ENCODE assay signal across 10 cellular contexts in genomic region chr12:123264642-123265041, GRCh38.
DNase-seq lines count a peak whose midpoint lies in the region; ATAC-seq and TF ChIP-seq lines count a peak whose summit lies in the region.
"Had no signal": no experiment of that assay in that cellular context is flagged by ENCODE, and none has a peak within 500 bp of the region (broad histone marks: within the 10 kb centered on the region; RNA-seq: fewer than 3 reads in every experiment).

No MANE protein-coding gene starts in this region.

- H3K4me3 ChIP-seq in fibroblast of pulmonary artery (replicated peaks; ENCODE audit: low read depth, low read length): no peak overlapping the region

- peaks cover 12% of the 10 kb centered on the region for H3K4me1 Mint-ChIP-seq in activated naive CD4-positive, alpha-beta T cell treated with anti-CD3 and anti-CD28 coated beads, Interleukin-2, amount 50 U/mL, for 24 hours
- peaks cover 21% of the 10 kb centered on the region for H3K4me1 Mint-ChIP-seq in stimulated activated naive CD8-positive, alpha-beta T cell treated with anti-CD3 and anti-CD28 coated beads, Interleukin-15, amount 100 ng/mL, for 72 hours

- H3K27ac Mint-ChIP-seq in activated naive CD4-positive, alpha-beta T cell treated with anti-CD3 and anti-CD28 coated beads, Interleukin-2, amount 50 U/mL, for 24 hours: peak overlapping the region; percentile 4
- H3K27ac Mint-ChIP-seq in stimulated activated naive CD8-positive, alpha-beta T cell treated with anti-CD3 and anti-CD28 coated beads, Interleukin-15, amount 100 ng/mL, for 72 hours: peak overlapping the region in 1 of 2 donors; percentile 63

- DNase-seq in activated naive CD4-positive, alpha-beta T cell treated with anti-CD3 and anti-CD28 coated beads, Interleukin-2, amount 50 U/mL, for 16 hours: no peak
- DNase-seq in NCI-H69 (lab: John Stamatoyannopoulos, UW): peak; percentile 21
- DNase-seq in fibroblast of pulmonary artery (ENCODE audit: low read depth): no peak
- peak in 1 of 2 donors; percentile 37 for DNase-seq in stimulated activated naive CD8-positive, alpha-beta T cell treated with anti-CD3 and anti-CD28 coated beads, Interleukin-15, amount 100 ng/mL, for 72 hours
- DNase-seq in DMS79 treated with DMSO at 0.1 percent for 48 hours (lab: John Stamatoyannopoulos, UW): no peak
- no peak for DNase-seq in GM19240 (ENCODE audit: insufficient read length, low spot score)
- DNase-seq in NCI-H226: no peak
- DNase-seq: activated CD4-positive, alpha-beta T cell treated with anti-CD3 and anti-CD28 coated beads for 1 hour; NCI-H526 treated with DMSO at 0.1 percent for 48 hours had no signal

- no peaks in the 10 kb centered on the region for H3K27me3 Mint-ChIP-seq in activated naive CD4-positive, alpha-beta T cell treated with anti-CD3 and anti-CD28 coated beads, Interleukin-2, amount 50 U/mL, for 24 hours
- H3K27me3 Mint-ChIP-seq in stimulated activated naive CD8-positive, alpha-beta T cell treated with anti-CD3 and anti-CD28 coated beads, Interleukin-15, amount 100 ng/mL, for 72 hours: no peaks in the 10 kb centered on the region

- peaks cover 5% of the 10 kb centered on the region for H3K36me3 Mint-ChIP-seq in activated naive CD4-positive, alpha-beta T cell treated with anti-CD3 and anti-CD28 coated beads, Interleukin-2, amount 50 U/mL, for 24 hours

- peak; percentile 21 for TF ChIP-seq CTCF in fibroblast of pulmonary artery (IDR thresholded peaks at IDR 0.05; ENCODE audit: low read length, missing control alignments)

- no peak overlapping the region for H3K4me3 Mint-ChIP-seq in activated naive CD4-positive, alpha-beta T cell treated with anti-CD3 and anti-CD28 coated beads, Interleukin-2, amount 50 U/mL, for 24 hours
- H3K4me3 Mint-ChIP-seq in stimulated activated naive CD8-positive, alpha-beta T cell treated with anti-CD3 and anti-CD28 coated beads, Interleukin-15, amount 100 ng/mL, for 72 hours: no peak overlapping the region

- H3K9me3 Mint-ChIP-seq in activated naive CD4-positive, alpha-beta T cell treated with anti-CD3 and anti-CD28 coated beads, Interleukin-2, amount 50 U/mL, for 24 hours: no peaks in the 10 kb centered on the region
- no peaks in the 10 kb centered on the region for H3K9me3 Mint-ChIP-seq in stimulated activated naive CD8-positive, alpha-beta T cell treated with anti-CD3 and anti-CD28 coated beads, Interleukin-15, amount 100 ng/mL, for 72 hours

- ATAC-seq in stimulated activated naive CD8-positive, alpha-beta T cell treated with anti-CD3 and anti-CD28 coated beads, Interleukin-15, amount 100 ng/mL, for 72 hours: peak; percentile 47
